1 cellular context compared by ENCODE assay signal in the genomic region with DNA sequence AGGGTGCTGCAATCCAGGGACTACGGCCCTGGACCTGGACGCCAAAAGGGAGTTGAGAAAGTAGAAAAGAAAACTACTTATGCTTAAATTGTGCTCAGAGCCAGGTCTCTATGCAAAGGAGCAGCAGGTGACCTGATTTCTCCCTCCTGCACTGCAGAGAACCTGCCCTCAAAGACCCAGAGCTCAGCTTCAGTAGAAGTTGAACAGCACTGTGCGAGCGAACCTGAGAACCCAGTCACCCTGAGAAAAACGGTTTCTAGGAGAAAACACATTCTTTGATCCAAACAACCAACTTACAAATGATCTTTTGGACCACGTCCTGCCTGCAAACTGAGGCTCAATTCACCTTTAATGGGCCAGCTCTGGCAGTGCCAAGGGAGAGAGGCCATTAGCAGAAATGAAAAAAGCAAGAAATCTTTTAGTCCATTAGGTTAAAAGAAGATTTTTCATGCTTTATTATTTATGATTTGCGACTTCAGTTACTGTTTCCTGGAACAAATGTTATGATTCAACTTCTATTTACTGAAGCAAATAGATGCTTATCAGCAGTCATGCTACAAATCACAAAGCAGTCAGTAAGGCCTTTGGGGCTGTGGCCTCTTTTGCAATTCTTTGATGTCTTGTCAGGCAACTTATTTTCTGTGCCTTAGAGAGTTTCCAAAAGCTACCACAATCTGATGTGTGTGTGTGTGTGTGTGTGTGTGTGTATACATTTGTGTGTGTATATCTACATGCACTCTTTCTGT.
TF ChIP-seq lines count a peak whose summit lies in the region.

No MANE protein-coding gene starts in this region.

TF ChIP-seq in GM12878, 131 proteins besides CTCF, POLR2A, EP300 and RAD21 (continued from another document and continues in another):
- 0 out of 2 replicates have a peak, but pooled peaks have one; percentile 14 for TF ChIP-seq TAF1 (IDR thresholded peaks at IDR 0.05; ENCODE audit: borderline replicate concordance, low read depth, low read length)
- TF ChIP-seq, protein P1, sequence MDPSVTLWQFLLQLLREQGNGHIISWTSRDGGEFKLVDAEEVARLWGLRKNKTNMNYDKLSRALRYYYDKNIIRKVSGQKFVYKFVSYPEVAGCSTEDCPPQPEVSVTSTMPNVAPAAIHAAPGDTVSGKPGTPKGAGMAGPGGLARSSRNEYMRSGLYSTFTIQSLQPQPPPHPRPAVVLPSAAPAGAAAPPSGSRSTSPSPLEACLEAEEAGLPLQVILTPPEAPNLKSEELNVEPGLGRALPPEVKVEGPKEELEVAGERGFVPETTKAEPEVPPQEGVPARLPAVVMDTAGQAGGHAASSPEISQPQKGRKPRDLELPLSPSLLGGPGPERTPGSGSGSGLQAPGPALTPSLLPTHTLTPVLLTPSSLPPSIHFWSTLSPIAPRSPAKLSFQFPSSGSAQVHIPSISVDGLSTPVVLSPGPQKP (IDR thresholded peaks at IDR 0.05; ENCODE audit: low read depth, low read length): no peak
- TF ChIP-seq RUNX3 (IDR thresholded peaks at IDR 0.05; ENCODE audit: low read length): peak; percentile 72
- TF ChIP-seq KAT2A (conservative IDR thresholded peaks at IDR 0.05; ENCODE audit: control insufficient read depth, low read depth, low read length): no peak
- TF ChIP-seq, protein P2, sequence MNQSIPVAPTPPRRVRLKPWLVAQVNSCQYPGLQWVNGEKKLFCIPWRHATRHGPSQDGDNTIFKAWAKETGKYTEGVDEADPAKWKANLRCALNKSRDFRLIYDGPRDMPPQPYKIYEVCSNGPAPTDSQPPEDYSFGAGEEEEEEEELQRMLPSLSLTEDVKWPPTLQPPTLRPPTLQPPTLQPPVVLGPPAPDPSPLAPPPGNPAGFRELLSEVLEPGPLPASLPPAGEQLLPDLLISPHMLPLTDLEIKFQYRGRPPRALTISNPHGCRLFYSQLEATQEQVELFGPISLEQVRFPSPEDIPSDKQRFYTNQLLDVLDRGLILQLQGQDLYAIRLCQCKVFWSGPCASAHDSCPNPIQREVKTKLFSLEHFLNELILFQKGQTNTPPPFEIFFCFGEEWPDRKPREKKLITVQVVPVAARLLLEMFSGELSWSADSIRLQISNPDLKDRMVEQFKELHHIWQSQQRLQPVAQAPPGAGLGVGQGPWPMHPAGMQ (IDR thresholded peaks at IDR 0.05; ENCODE audit: borderline replicate concordance): no peak
- no peak for TF ChIP-seq TARDBP (IDR thresholded peaks at IDR 0.05; ENCODE audit: borderline replicate concordance)
- no peak for TF ChIP-seq BACH1 (IDR thresholded peaks at IDR 0.05; ENCODE audit: borderline replicate concordance)
- TF ChIP-seq CHD1 (IDR thresholded peaks at IDR 0.05; ENCODE audit: low read depth, low read length): no peak
- no peak for TF ChIP-seq NBN (IDR thresholded peaks at IDR 0.05)
- TF ChIP-seq, protein P3, sequence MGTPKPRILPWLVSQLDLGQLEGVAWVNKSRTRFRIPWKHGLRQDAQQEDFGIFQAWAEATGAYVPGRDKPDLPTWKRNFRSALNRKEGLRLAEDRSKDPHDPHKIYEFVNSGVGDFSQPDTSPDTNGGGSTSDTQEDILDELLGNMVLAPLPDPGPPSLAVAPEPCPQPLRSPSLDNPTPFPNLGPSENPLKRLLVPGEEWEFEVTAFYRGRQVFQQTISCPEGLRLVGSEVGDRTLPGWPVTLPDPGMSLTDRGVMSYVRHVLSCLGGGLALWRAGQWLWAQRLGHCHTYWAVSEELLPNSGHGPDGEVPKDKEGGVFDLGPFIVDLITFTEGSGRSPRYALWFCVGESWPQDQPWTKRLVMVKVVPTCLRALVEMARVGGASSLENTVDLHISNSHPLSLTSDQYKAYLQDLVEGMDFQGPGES (IDR thresholded peaks at IDR 0.05): no peak
- TF ChIP-seq GABPA (IDR thresholded peaks at IDR 0.05; ENCODE audit: low read depth): peak; percentile 41; the same call in 1 of the 2 replicates
- TF ChIP-seq STAT1 (conservative IDR thresholded peaks at IDR 0.05): no peak
- TF ChIP-seq CBX3 (IDR thresholded peaks at IDR 0.05; ENCODE audit: borderline replicate concordance, low read depth): no peak
- no peak for TF ChIP-seq ZSCAN29 (IDR thresholded peaks at IDR 0.05)
- peak; percentile 39; the same call in 1 of the 2 replicates for TF ChIP-seq CREM (IDR thresholded peaks at IDR 0.05; ENCODE audit: low read depth)
- TF ChIP-seq SMC3 (IDR thresholded peaks at IDR 0.05; ENCODE audit: borderline replicate concordance, low read length): no peak
- no peak for TF ChIP-seq IKZF2 (IDR thresholded peaks at IDR 0.05)
- TF ChIP-seq BCL11A (IDR thresholded peaks at IDR 0.05; ENCODE audit: low read depth, low read length): no peak
- TF ChIP-seq MEF2B (IDR thresholded peaks at IDR 0.05; ENCODE audit: partially characterized antibody, poor library complexity, severe bottlenecking): no peak
- 0 out of 2 replicates have a peak, but pooled peaks have one; percentile 9 for TF ChIP-seq TBL1XR1 (IDR thresholded peaks at IDR 0.05; ENCODE audit: low read depth, low read length)
- TF ChIP-seq HDAC2 (IDR thresholded peaks at IDR 0.05): no peak
- TF ChIP-seq RELB (IDR thresholded peaks at IDR 0.05; ENCODE audit: low read depth): no peak
- TF ChIP-seq ZBTB11 (CRISPR knock-in tag; IDR thresholded peaks at IDR 0.05): no peak
- no peak for TF ChIP-seq ZNF687 (IDR thresholded peaks at IDR 0.05)
- peak; percentile 69 for TF ChIP-seq TCF7 (IDR thresholded peaks at IDR 0.05; ENCODE audit: borderline replicate concordance)
- no peak for TF ChIP-seq MXI1 (IDR thresholded peaks at IDR 0.05; ENCODE audit: low read depth, low read length)
- TF ChIP-seq SMARCA5 (IDR thresholded peaks at IDR 0.05): no peak
- TF ChIP-seq, protein P4, sequence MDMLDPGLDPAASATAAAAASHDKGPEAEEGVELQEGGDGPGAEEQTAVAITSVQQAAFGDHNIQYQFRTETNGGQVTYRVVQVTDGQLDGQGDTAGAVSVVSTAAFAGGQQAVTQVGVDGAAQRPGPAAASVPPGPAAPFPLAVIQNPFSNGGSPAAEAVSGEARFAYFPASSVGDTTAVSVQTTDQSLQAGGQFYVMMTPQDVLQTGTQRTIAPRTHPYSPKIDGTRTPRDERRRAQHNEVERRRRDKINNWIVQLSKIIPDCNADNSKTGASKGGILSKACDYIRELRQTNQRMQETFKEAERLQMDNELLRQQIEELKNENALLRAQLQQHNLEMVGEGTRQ (IDR thresholded peaks at IDR 0.05; ENCODE audit: borderline replicate concordance, low read depth, low read length): no peak
- TF ChIP-seq SREBF2 (IDR thresholded peaks at IDR 0.05; ENCODE audit: low read length): no peak
- no peak for TF ChIP-seq CEBPB (IDR thresholded peaks at IDR 0.05; ENCODE audit: borderline replicate concordance in 1 of 2, low read depth in 2 of 2, low read length in 2 of 2)
- no peak for TF ChIP-seq MTA3 (IDR thresholded peaks at IDR 0.05; ENCODE audit: borderline replicate concordance, low read length)
- no peak for TF ChIP-seq PRDM15 (CRISPR knock-in tag; IDR thresholded peaks at IDR 0.05)
- TF ChIP-seq RBBP5 (conservative IDR thresholded peaks at IDR 0.05): no peak
